Comparison of ENCODE assay signal across 19 cellular contexts in the genomic region with DNA sequence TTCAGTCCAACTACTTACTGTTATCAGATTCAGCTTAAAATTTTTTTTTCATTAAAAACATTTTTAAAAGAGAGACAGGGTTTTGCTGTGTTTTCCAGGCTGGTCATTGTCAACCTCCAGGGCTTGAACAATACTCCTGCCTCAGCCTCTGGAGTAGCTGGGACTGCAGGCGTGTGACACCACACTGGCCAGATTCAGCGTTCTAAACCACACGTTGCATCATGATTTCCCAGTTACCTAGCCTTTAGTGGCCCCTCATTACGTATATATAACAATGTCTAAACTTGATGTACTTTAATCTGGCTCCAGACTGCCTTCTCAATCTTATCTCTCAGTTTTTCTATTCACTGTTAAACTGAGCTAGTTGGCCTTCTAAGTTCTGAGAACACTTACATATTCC.
DNase-seq lines count a peak whose midpoint lies in the region; ATAC-seq and TF ChIP-seq lines count a peak whose summit lies in the region.
"Had no signal": no experiment of that assay in that cellular context is flagged by ENCODE, and none has a peak within 500 bp of the region (broad histone marks: within the 10 kb centered on the region; RNA-seq: fewer than 3 reads in every experiment).

No MANE protein-coding gene starts in this region.

- peak overlapping the region; percentile 24 for H3K4me2 ChIP-seq in OCI-LY7 (ENCODE audit: low read length)

- intact Hi-C loops in OCI-LY7 (cut with micrococcal nuclease; ENCODE audit: unreplicated experiment), result loop anchor here (2.0 kb wide), 1 partner anchor 186 kb away; no protein-coding TSS in a partner anchor

- H3K4me1 ChIP-seq in OCI-LY7 (ENCODE audit: insufficient read depth, low read length, poor library complexity, severe bottlenecking), result peaks cover 49% of the 10 kb centered on the region
- H3K4me1 ChIP-seq: Peyer's patch had no signal

- H3K4me3 ChIP-seq in OCI-LY7 (ENCODE audit: low read depth, low read length, poor library complexity, severe bottlenecking), result no peak overlapping the region
- H3K4me3 ChIP-seq: heart right ventricle, lung, Peyer's patch had no signal

- POLR2A ChIA-PET in OCI-LY7 (lab: Charles Lee), result interaction anchor here (0.6 to 1.2 kb wide), 12 partner anchors 13 to 425 kb away, joined by 3 to 4 read pairs (median 3); no protein-coding TSS in a partner anchor

- no peaks in the 10 kb centered on the region for H3K36me3 ChIP-seq in OCI-LY7 (ENCODE audit: insufficient read depth, low read length)
- H3K36me3 ChIP-seq: brain microvascular endothelial cell, heart right ventricle, neutrophil, Peyer's patch had no signal

- DNase-seq in GF-D8 (lab: John Stamatoyannopoulos, UW) (peak; percentile 57), OCI-LY7 (ENCODE audit: low spot score) (no peak), kidney glomerular epithelial cell (lab: John Stamatoyannopoulos, UW) (no peak), cerebellum (ENCODE audit: low spot score) (no peak), NCI-H748 treated with DMSO at 0.1 percent for 48 hours (lab: John Stamatoyannopoulos, UW) (no peak)
- DNase-seq: activated CD4-positive, alpha-beta T cell treated with anti-CD3 and anti-CD28 coated beads, Interleukin-2, amount 10 ng/mL, durations not matched to agents 24 days and 14 days; activated CD8-positive, alpha-beta memory T cell treated with anti-CD3 and anti-CD28 coated beads, Interleukin-2, amount 50 U/mL, for 4 hours; activated effector memory CD4-positive, alpha-beta T cell treated with Interleukin-2 at 50 U/mL for 16 hours; brain microvascular endothelial cell; heart right ventricle; immature natural killer cell; NCI-H1436; NCI-H2171 treated with DMSO at 0.1 percent for 48 hours; Peyer's patch had no signal

- CTCF ChIA-PET in OCI-LY7 (lab: Charles Lee; ENCODE audit: unreplicated experiment), result interaction anchor here (0.7 kb wide), 1 partner anchor 206 kb away, joined by 3 read pairs; no protein-coding TSS in a partner anchor

- BruUV-seq in OCI-LY7 (replicated peaks; lab: Mats Ljungman, UMichigan), result no TSS peak

- peak overlapping the region; percentile 70; the same call in 1 of the 2 replicates for H2AFZ ChIP-seq in OCI-LY7 (ENCODE audit: low read length)

- TF ChIP-seq CTCF in OCI-LY7 (conservative IDR thresholded peaks at IDR 0.05; ENCODE audit: low read length), result no peak

- no peaks in the 10 kb centered on the region for H4K20me1 ChIP-seq in OCI-LY7 (ENCODE audit: insufficient read depth, low read length)

- H3K9me3 ChIP-seq in OCI-LY7 (ENCODE audit: low read length), result no peaks in the 10 kb centered on the region
- H3K9me3 ChIP-seq: heart right ventricle, neutrophil, Peyer's patch had no signal

- H3K27ac ChIP-seq in OCI-LY7 (ENCODE audit: low read depth, low read length, poor library complexity, severe bottlenecking), result peak overlapping the region; percentile 19
- H3K27ac ChIP-seq: brain microvascular endothelial cell, neutrophil, Peyer's patch had no signal

- no peaks in the 10 kb centered on the region for H3K79me2 ChIP-seq in OCI-LY7 (ENCODE audit: insufficient read depth, low read depth, low read length)

- peak; percentile 29 for ATAC-seq in GM21360 (IDR thresholded peaks at IDR 0.05; ENCODE audit: unreplicated experiment)
- peak; percentile 21 for ATAC-seq in HG03354 (IDR thresholded peaks at IDR 0.05; ENCODE audit: poor library complexity, severe bottlenecking, unreplicated experiment)
- ATAC-seq: SK-N-SH treated with all-trans-retinoic acid at 6 μM for 48 hours had no signal

- no peaks in the 10 kb centered on the region for H3K9me2 ChIP-seq in OCI-LY7 (ENCODE audit: insufficient read depth, low read length)
